ENCODE assay signal across 1 cellular context in the genomic region with DNA sequence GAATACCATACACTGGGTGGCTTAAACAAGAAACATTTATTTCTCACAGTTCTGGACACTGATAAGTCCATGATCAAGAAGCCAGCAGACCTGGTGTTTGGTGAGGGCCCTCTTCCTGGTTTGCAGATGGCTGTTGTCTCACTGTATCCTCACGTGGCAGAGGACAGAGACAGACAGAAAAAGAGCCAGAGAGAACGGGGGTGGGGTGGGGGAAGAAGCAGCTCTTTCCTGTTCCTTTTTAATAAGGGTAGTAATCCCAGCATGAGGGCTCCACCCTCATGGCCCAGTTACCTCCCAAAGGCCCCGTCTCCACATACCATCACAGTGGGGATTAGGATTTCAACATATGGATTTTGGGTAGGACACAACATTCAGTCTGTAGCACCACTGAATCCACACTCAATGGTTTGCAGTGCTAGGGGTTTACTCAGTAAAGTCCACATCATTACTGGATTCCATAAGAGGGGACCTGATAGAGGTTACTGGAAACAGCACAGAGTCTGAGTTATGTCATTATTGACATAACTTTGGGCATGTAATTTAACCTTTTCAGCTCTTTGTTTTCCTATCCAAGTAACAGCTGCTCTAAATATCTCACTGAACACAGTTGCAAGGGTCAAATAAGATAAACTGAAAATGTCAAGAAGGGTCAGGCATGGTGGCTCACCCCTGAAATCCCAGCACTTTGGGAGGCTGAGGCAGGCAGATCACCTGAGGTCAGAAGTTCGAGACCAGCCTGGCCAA.
A peak's percentile ranks its signal among the peaks of the same experiment; 100 is the strongest.
TF ChIP-seq lines count a peak whose summit lies in the region.

No MANE protein-coding gene starts in this region.

TF ChIP-seq in HepG2, 621 proteins besides CTCF, POLR2A, EP300 and RAD21 (continued from another document and continues in another):
- TF ChIP-seq, protein P1, sequence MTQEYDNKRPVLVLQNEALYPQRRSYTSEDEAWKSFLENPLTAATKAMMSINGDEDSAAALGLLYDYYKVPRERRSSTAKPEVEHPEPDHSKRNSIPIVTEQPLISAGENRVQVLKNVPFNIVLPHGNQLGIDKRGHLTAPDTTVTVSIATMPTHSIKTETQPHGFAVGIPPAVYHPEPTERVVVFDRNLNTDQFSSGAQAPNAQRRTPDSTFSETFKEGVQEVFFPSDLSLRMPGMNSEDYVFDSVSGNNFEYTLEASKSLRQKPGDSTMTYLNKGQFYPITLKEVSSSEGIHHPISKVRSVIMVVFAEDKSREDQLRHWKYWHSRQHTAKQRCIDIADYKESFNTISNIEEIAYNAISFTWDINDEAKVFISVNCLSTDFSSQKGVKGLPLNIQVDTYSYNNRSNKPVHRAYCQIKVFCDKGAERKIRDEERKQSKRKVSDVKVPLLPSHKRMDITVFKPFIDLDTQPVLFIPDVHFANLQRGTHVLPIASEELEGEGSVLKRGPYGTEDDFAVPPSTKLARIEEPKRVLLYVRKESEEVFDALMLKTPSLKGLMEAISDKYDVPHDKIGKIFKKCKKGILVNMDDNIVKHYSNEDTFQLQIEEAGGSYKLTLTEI (CRISPR knock-in tag; conservative IDR thresholded peaks at IDR 0.05), result no peak
- TF ChIP-seq NR3C1 (CRISPR knock-in tag; IDR thresholded peaks at IDR 0.05) (no peak), KDM5B (CRISPR knock-in tag; IDR thresholded peaks at IDR 0.05; ENCODE audit: borderline replicate concordance) (no peak), ZNF3 (CRISPR knock-in tag; IDR thresholded peaks at IDR 0.05) (no peak), ZNF121 (CRISPR knock-in tag; IDR thresholded peaks at IDR 0.05) (0 out of 2 replicates have a peak, but pooled peaks have one; percentile 52), ZNF660 (CRISPR knock-in tag; IDR thresholded peaks at IDR 0.05; ENCODE audit: borderline replicate concordance, low read depth) (no peak), CENPX (CRISPR knock-in tag; IDR thresholded peaks at IDR 0.05) (no peak), ZSCAN29 (CRISPR knock-in tag; conservative IDR thresholded peaks at IDR 0.05) (no peak), WIZ (CRISPR knock-in tag; IDR thresholded peaks at IDR 0.05) (no peak), TARDBP (CRISPR knock-in tag; IDR thresholded peaks at IDR 0.05) (peak; percentile 71; the same call in 1 of the 2 replicates), ZNF124 (CRISPR knock-in tag; IDR thresholded peaks at IDR 0.05) (no peak), HCFC1 (IDR thresholded peaks at IDR 0.05; ENCODE audit: low read depth, low read length) (no peak), FIP1L1 (IDR thresholded peaks at IDR 0.05; ENCODE audit: borderline replicate concordance, insufficient read depth, low read depth, low read length) (no peak), ZNF709 (CRISPR knock-in tag; IDR thresholded peaks at IDR 0.05) (no peak), HMGA1 (CRISPR knock-in tag; conservative IDR thresholded peaks at IDR 0.05) (no peak), ZMYM3 (CRISPR knock-in tag; IDR thresholded peaks at IDR 0.05) (peak; percentile 93), ONECUT2 (CRISPR knock-in tag; IDR thresholded peaks at IDR 0.05) (no peak), ZNF12 (CRISPR knock-in tag; IDR thresholded peaks at IDR 0.05) (no peak; the same call in 1 of the 2 replicates), ZNF672 (CRISPR knock-in tag; IDR thresholded peaks at IDR 0.05) (no peak), ZNF747 (CRISPR knock-in tag; IDR thresholded peaks at IDR 0.05; ENCODE audit: borderline replicate concordance) (no peak), NONO (IDR thresholded peaks at IDR 0.05) (no peak), NONO (CRISPR knock-in tag; conservative IDR thresholded peaks at IDR 0.05) (no peak), ZNF232 (CRISPR knock-in tag; IDR thresholded peaks at IDR 0.05; ENCODE audit: borderline replicate concordance) (no peak), ATRX (CRISPR knock-in tag; IDR thresholded peaks at IDR 0.05; ENCODE audit: borderline replicate concordance) (no peak), TEAD2 (CRISPR knock-in tag; IDR thresholded peaks at IDR 0.05) (no peak)
- TF ChIP-seq, protein P2, sequence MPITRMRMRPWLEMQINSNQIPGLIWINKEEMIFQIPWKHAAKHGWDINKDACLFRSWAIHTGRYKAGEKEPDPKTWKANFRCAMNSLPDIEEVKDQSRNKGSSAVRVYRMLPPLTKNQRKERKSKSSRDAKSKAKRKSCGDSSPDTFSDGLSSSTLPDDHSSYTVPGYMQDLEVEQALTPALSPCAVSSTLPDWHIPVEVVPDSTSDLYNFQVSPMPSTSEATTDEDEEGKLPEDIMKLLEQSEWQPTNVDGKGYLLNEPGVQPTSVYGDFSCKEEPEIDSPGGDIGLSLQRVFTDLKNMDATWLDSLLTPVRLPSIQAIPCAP (CRISPR knock-in tag; IDR thresholded peaks at IDR 0.05; ENCODE audit: low read depth), result no peak
- TF ChIP-seq, protein P3, sequence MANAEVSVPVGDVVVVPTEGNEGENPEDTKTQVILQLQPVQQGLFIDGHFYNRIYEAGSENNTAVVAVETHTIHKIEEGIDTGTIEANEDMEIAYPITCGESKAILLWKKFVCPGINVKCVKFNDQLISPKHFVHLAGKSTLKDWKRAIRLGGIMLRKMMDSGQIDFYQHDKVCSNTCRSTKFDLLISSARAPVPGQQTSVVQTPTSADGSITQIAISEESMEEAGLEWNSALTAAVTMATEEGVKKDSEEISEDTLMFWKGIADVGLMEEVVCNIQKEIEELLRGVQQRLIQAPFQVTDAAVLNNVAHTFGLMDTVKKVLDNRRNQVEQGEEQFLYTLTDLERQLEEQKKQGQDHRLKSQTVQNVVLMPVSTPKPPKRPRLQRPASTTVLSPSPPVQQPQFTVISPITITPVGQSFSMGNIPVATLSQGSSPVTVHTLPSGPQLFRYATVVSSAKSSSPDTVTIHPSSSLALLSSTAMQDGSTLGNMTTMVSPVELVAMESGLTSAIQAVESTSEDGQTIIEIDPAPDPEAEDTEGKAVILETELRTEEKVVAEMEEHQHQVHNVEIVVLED (CRISPR knock-in tag; IDR thresholded peaks at IDR 0.05; ENCODE audit: borderline replicate concordance), result no peak
- TF ChIP-seq, protein P4, sequence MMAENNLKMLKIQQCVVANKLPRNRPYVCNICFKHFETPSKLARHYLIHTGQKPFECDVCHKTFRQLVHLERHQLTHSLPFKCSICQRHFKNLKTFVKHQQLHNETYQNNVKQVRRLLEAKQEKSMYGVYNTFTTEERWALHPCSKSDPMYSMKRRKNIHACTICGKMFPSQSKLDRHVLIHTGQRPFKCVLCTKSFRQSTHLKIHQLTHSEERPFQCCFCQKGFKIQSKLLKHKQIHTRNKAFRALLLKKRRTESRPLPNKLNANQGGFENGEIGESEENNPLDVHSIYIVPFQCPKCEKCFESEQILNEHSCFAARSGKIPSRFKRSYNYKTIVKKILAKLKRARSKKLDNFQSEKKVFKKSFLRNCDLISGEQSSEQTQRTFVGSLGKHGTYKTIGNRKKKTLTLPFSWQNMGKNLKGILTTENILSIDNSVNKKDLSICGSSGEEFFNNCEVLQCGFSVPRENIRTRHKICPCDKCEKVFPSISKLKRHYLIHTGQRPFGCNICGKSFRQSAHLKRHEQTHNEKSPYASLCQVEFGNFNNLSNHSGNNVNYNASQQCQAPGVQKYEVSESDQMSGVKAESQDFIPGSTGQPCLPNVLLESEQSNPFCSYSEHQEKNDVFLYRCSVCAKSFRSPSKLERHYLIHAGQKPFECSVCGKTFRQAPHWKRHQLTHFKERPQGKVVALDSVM (CRISPR knock-in tag; IDR thresholded peaks at IDR 0.05), result no peak; the same call in 1 of the 2 replicates
- TF ChIP-seq, protein P5, sequence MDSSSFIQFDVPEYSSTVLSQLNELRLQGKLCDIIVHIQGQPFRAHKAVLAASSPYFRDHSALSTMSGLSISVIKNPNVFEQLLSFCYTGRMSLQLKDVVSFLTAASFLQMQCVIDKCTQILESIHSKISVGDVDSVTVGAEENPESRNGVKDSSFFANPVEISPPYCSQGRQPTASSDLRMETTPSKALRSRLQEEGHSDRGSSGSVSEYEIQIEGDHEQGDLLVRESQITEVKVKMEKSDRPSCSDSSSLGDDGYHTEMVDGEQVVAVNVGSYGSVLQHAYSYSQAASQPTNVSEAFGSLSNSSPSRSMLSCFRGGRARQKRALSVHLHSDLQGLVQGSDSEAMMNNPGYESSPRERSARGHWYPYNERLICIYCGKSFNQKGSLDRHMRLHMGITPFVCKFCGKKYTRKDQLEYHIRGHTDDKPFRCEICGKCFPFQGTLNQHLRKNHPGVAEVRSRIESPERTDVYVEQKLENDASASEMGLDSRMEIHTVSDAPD (CRISPR knock-in tag; IDR thresholded peaks at IDR 0.05), result no peak
- TF ChIP-seq, protein P6, sequence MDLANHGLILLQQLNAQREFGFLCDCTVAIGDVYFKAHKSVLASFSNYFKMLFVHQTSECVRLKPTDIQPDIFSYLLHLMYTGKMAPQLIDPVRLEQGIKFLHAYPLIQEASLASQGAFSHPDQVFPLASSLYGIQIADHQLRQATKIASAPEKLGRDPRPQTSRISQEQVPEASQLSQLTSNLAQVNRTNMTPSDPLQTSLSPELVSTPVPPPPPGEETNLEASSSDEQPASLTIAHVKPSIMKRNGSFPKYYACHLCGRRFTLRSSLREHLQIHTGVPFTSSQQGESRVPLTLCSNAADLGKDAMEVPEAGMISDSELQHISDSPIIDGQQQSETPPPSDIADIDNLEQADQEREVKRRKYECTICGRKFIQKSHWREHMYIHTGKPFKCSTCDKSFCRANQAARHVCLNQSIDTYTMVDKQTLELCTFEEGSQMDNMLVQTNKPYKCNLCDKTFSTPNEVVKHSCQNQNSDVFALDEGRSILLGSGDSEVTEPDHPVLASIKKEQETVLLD (CRISPR knock-in tag; IDR thresholded peaks at IDR 0.05; ENCODE audit: low read depth), result no peak
- TF ChIP-seq, protein P7, sequence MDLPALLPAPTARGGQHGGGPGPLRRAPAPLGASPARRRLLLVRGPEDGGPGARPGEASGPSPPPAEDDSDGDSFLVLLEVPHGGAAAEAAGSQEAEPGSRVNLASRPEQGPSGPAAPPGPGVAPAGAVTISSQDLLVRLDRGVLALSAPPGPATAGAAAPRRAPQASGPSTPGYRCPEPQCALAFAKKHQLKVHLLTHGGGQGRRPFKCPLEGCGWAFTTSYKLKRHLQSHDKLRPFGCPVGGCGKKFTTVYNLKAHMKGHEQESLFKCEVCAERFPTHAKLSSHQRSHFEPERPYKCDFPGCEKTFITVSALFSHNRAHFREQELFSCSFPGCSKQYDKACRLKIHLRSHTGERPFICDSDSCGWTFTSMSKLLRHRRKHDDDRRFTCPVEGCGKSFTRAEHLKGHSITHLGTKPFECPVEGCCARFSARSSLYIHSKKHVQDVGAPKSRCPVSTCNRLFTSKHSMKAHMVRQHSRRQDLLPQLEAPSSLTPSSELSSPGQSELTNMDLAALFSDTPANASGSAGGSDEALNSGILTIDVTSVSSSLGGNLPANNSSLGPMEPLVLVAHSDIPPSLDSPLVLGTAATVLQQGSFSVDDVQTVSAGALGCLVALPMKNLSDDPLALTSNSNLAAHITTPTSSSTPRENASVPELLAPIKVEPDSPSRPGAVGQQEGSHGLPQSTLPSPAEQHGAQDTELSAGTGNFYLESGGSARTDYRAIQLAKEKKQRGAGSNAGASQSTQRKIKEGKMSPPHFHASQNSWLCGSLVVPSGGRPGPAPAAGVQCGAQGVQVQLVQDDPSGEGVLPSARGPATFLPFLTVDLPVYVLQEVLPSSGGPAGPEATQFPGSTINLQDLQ (CRISPR knock-in tag; IDR thresholded peaks at IDR 0.05), result no peak
- TF ChIP-seq, protein P8, sequence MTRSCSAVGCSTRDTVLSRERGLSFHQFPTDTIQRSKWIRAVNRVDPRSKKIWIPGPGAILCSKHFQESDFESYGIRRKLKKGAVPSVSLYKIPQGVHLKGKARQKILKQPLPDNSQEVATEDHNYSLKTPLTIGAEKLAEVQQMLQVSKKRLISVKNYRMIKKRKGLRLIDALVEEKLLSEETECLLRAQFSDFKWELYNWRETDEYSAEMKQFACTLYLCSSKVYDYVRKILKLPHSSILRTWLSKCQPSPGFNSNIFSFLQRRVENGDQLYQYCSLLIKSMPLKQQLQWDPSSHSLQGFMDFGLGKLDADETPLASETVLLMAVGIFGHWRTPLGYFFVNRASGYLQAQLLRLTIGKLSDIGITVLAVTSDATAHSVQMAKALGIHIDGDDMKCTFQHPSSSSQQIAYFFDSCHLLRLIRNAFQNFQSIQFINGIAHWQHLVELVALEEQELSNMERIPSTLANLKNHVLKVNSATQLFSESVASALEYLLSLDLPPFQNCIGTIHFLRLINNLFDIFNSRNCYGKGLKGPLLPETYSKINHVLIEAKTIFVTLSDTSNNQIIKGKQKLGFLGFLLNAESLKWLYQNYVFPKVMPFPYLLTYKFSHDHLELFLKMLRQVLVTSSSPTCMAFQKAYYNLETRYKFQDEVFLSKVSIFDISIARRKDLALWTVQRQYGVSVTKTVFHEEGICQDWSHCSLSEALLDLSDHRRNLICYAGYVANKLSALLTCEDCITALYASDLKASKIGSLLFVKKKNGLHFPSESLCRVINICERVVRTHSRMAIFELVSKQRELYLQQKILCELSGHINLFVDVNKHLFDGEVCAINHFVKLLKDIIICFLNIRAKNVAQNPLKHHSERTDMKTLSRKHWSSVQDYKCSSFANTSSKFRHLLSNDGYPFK (CRISPR knock-in tag; IDR thresholded peaks at IDR 0.05; ENCODE audit: borderline replicate concordance), result no peak
- TF ChIP-seq, protein P9, sequence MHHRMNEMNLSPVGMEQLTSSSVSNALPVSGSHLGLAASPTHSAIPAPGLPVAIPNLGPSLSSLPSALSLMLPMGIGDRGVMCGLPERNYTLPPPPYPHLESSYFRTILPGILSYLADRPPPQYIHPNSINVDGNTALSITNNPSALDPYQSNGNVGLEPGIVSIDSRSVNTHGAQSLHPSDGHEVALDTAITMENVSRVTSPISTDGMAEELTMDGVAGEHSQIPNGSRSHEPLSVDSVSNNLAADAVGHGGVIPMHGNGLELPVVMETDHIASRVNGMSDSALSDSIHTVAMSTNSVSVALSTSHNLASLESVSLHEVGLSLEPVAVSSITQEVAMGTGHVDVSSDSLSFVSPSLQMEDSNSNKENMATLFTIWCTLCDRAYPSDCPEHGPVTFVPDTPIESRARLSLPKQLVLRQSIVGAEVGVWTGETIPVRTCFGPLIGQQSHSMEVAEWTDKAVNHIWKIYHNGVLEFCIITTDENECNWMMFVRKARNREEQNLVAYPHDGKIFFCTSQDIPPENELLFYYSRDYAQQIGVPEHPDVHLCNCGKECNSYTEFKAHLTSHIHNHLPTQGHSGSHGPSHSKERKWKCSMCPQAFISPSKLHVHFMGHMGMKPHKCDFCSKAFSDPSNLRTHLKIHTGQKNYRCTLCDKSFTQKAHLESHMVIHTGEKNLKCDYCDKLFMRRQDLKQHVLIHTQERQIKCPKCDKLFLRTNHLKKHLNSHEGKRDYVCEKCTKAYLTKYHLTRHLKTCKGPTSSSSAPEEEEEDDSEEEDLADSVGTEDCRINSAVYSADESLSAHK (CRISPR knock-in tag; IDR thresholded peaks at IDR 0.05; ENCODE audit: borderline replicate concordance), result no peak
- TF ChIP-seq, protein P10, sequence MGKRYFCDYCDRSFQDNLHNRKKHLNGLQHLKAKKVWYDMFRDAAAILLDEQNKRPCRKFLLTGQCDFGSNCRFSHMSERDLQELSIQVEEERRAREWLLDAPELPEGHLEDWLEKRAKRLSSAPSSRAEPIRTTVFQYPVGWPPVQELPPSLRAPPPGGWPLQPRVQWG (CRISPR knock-in tag; IDR thresholded peaks at IDR 0.05; ENCODE audit: borderline replicate concordance, low read depth), result no peak
- TF ChIP-seq, protein P11, sequence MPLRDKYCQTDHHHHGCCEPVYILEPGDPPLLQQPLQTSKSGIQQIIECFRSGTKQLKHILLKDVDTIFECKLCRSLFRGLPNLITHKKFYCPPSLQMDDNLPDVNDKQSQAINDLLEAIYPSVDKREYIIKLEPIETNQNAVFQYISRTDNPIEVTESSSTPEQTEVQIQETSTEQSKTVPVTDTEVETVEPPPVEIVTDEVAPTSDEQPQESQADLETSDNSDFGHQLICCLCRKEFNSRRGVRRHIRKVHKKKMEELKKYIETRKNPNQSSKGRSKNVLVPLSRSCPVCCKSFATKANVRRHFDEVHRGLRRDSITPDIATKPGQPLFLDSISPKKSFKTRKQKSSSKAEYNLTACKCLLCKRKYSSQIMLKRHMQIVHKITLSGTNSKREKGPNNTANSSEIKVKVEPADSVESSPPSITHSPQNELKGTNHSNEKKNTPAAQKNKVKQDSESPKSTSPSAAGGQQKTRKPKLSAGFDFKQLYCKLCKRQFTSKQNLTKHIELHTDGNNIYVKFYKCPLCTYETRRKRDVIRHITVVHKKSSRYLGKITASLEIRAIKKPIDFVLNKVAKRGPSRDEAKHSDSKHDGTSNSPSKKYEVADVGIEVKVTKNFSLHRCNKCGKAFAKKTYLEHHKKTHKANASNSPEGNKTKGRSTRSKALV (CRISPR knock-in tag; IDR thresholded peaks at IDR 0.05), result 0 out of 2 replicates have a peak, but pooled peaks have one; percentile 27
